Comparison of ENCODE assay signal across 30 cellular contexts in the genomic region with DNA sequence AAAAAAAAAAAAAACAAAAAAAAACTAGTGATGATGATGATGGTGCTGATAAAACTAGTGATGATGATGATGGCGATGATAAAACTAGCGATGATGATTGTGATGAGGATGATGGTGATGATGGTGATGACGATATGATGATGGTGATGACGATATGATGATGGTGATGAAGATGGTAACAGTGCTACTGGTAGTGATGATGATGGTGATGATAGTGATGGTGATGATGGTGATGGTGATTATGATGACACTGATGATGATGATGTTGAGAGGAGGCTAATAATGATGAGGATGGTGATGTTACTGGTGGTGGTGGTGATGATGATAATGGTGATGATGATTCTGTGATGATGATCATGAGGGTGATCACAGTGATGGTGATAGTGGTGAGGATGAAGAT.
"Had no signal": no experiment of that assay in that cellular context is flagged by ENCODE, and none has a peak within 500 bp of the region (broad histone marks: within the 10 kb centered on the region; RNA-seq: fewer than 3 reads in every experiment).

No MANE protein-coding gene starts in this region.

- H3K4me3 ChIP-seq: ascending aorta, esophagus muscularis mucosa, gastrocnemius medialis, heart left ventricle had no signal

- H3K36me3 ChIP-seq: ascending aorta, esophagus muscularis mucosa, gastrocnemius medialis, heart left ventricle had no signal

- H3K9me3 ChIP-seq: ascending aorta, gastrocnemius medialis had no signal

- H3K4me1 ChIP-seq: ascending aorta, esophagus muscularis mucosa, foreskin keratinocyte, gastrocnemius medialis, heart left ventricle had no signal

- DNase-seq: activated CD4-positive, alpha-beta memory T cell treated with anti-CD3 and anti-CD28 coated beads for 36 hours; activated CD4-positive, alpha-beta T cell treated with anti-CD3 and anti-CD28 coated beads for 36 hours; activated CD4-positive, alpha-beta T cell treated with anti-CD3 and anti-CD28 coated beads, Interleukin-2, amount 10 ng/mL, durations not matched to agents 24 days and 14 days; activated CD4-positive, CD25-positive, alpha-beta regulatory T cell; activated CD4-positive, CD25-positive, alpha-beta regulatory T cell treated with anti-CD3 and anti-CD28 coated beads, Interleukin-2, amount 50 U/mL, for 72 hours; activated CD8-positive, alpha-beta memory T cell treated with anti-CD3 and anti-CD28 coated beads, Interleukin-2, amount 10 ng/mL, durations not matched to agents 7 days and 5 days; activated CD8-positive, alpha-beta memory T cell treated with anti-CD3 and anti-CD28 coated beads, Interleukin-2, amount 50 U/mL, for 4 hours; activated CD8-positive, alpha-beta T cell treated with anti-CD3 and anti-CD28 coated beads, Interleukin-2, amount 10 ng/mL, durations not matched to agents 7 days and 5 days; activated gamma-delta T cell; activated naive CD4-positive, alpha-beta T cell; activated naive CD4-positive, alpha-beta T cell treated with anti-CD3 and anti-CD28 coated beads, Interleukin-2, amount 10 ng/mL, durations not matched to agents 7 days and 5 days; activated naive CD8-positive, alpha-beta T cell treated with anti-CD3 and anti-CD28 coated beads, Interleukin-2, amount 10 ng/mL, durations not matched to agents 7 days and 5 days; activated T-cell treated with anti-CD3 and anti-CD28 coated beads, Interleukin-2, amount 50 U/mL, for 1 hour; activated T-cell treated with anti-CD3 and anti-CD28 coated beads, Interleukin-2, amount 50 U/mL, for 72 hours; caudate nucleus; cortex of kidney; dermis blood vessel endothelial cell; effector CD4-positive, alpha-beta T cell; effector memory CD8-positive, alpha-beta T cell; erythroblast; foreskin keratinocyte; gastrocnemius medialis; glutamatergic neuron; heart left ventricle; T-helper 17 cell; T1000 had no signal

- FAIRE-seq: colon had no signal

- H3K27me3 ChIP-seq: ascending aorta, foreskin keratinocyte, gastrocnemius medialis had no signal

- H3K27ac ChIP-seq: ascending aorta, esophagus muscularis mucosa, foreskin keratinocyte, gastrocnemius medialis, heart left ventricle had no signal

- ATAC-seq: activated CD4-positive, alpha-beta T cell treated with anti-CD3 and anti-CD28 coated beads for 36 hours; activated CD8-positive, alpha-beta memory T cell treated with anti-CD3 and anti-CD28 coated beads, Interleukin-2, amount 10 ng/mL, durations not matched to agents 7 days and 5 days; activated CD8-positive, alpha-beta T cell treated with anti-CD3 and anti-CD28 coated beads, Interleukin-2, amount 10 ng/mL, durations not matched to agents 7 days and 5 days; activated naive CD4-positive, alpha-beta T cell treated with anti-CD3 and anti-CD28 coated beads, Interleukin-2, amount 50 U/mL, for 72 hours; activated T-cell treated with anti-CD3 and anti-CD28 coated beads, Interleukin-2, amount 50 U/mL, for 72 hours; effector memory CD8-positive, alpha-beta T cell; foreskin keratinocyte; gastrocnemius medialis; heart left ventricle; T-helper 17 cell had no signal
